In genomic region chr9:136400038-136400834, GRCh38 we compare ENCODE assay signal across 1 cellular context.
TF ChIP-seq lines count a peak whose summit lies in the region.

Gene SNAPC4 (minus strand): TSS chr9:136400170. CDS start chr9:136398428, 1,742 bp downstream.

TF ChIP-seq in HepG2, 621 proteins besides CTCF, POLR2A, EP300 and RAD21 (continued from another document and continues in another):
- TF ChIP-seq ZBTB25 (CRISPR knock-in tag; IDR thresholded peaks at IDR 0.05) (peak; percentile 51; the same call in 1 of the 2 replicates), ISX (CRISPR knock-in tag; conservative IDR thresholded peaks at IDR 0.05) (no peak), ZNF331 (CRISPR knock-in tag; IDR thresholded peaks at IDR 0.05) (no peak), PHF5A (CRISPR knock-in tag; IDR thresholded peaks at IDR 0.05; ENCODE audit: low read depth, unreplicated experiment) (peak; percentile 51), HOXA5 (CRISPR knock-in tag; IDR thresholded peaks at IDR 0.05) (peak; percentile 39; the same call in 1 of the 2 replicates), RARA (CRISPR knock-in tag; IDR thresholded peaks at IDR 0.05) (0 out of 2 replicates have a peak, but pooled peaks have one; percentile 5), HIC2 (CRISPR knock-in tag; IDR thresholded peaks at IDR 0.05; ENCODE audit: low read depth) (no peak), ZFP41 (CRISPR knock-in tag; IDR thresholded peaks at IDR 0.05; ENCODE audit: borderline replicate concordance) (no peak), SOX6 (IDR thresholded peaks at IDR 0.05) (no peak), SOX6 (CRISPR knock-in tag; IDR thresholded peaks at IDR 0.05) (peak; percentile 15; the same call in 1 of the 2 replicates), ZNF574 (CRISPR knock-in tag; IDR thresholded peaks at IDR 0.05) (peak; percentile 97), FOXP1 (IDR thresholded peaks at IDR 0.05) (no peak), FOXP1 (CRISPR knock-in tag; IDR thresholded peaks at IDR 0.05) (no peak), ZBTB40 (IDR thresholded peaks at IDR 0.05) (no peak), ZBTB40 (CRISPR knock-in tag; IDR thresholded peaks at IDR 0.05) (no peak), ETV6 (CRISPR knock-in tag; conservative IDR thresholded peaks at IDR 0.05) (no peak; the same call in 1 of the 2 replicates), ARID4A (CRISPR knock-in tag; IDR thresholded peaks at IDR 0.05; ENCODE audit: borderline replicate concordance) (peak; percentile 88), RAD51 (IDR thresholded peaks at IDR 0.05; ENCODE audit: borderline replicate concordance) (no peak), HMGA1 (CRISPR knock-in tag; conservative IDR thresholded peaks at IDR 0.05) (no peak), MTA1 (CRISPR knock-in tag; IDR thresholded peaks at IDR 0.05; ENCODE audit: borderline replicate concordance) (no peak), TCF12 (IDR thresholded peaks at IDR 0.05) (no peak), TCF12 (CRISPR knock-in tag; IDR thresholded peaks at IDR 0.05) (no peak), ZBTB37 (CRISPR knock-in tag; IDR thresholded peaks at IDR 0.05) (no peak), ASH2L (IDR thresholded peaks at IDR 0.05; ENCODE audit: insufficient read length, low read depth, low read length) (peak; percentile 51), THAP8 (CRISPR knock-in tag; IDR thresholded peaks at IDR 0.05; ENCODE audit: borderline replicate concordance) (no peak), ZNF496 (CRISPR knock-in tag; IDR thresholded peaks at IDR 0.05; ENCODE audit: insufficient replicate concordance) (no peak), ZNF343 (CRISPR knock-in tag; IDR thresholded peaks at IDR 0.05) (peak; percentile 28; the same call in 1 of the 2 replicates), NFYC (CRISPR knock-in tag; IDR thresholded peaks at IDR 0.05) (no peak; the same call in 1 of the 2 replicates), ZNF18 (CRISPR knock-in tag; IDR thresholded peaks at IDR 0.05; ENCODE audit: insufficient replicate concordance) (no peak), ZZZ3 (CRISPR knock-in tag; IDR thresholded peaks at IDR 0.05; ENCODE audit: borderline replicate concordance) (peak; percentile 24; the same call in 1 of the 2 replicates), ZNF34 (CRISPR knock-in tag; IDR thresholded peaks at IDR 0.05; ENCODE audit: borderline replicate concordance) (no peak), CREB1 (IDR thresholded peaks at IDR 0.05) (no peak; the same call in 1 of the 2 replicates), CREB1 (CRISPR knock-in tag; IDR thresholded peaks at IDR 0.05) (no peak), ZNF562 (CRISPR knock-in tag; IDR thresholded peaks at IDR 0.05; ENCODE audit: borderline replicate concordance) (no peak), HOXD1 (CRISPR knock-in tag; IDR thresholded peaks at IDR 0.05) (no peak), FOXJ3 (CRISPR knock-in tag; IDR thresholded peaks at IDR 0.05; ENCODE audit: borderline replicate concordance) (no peak)
